In genomic region chr10:67476201-67476600, GRCh38 we compare ENCODE assay signal across 17 cellular contexts.
DNase-seq lines count a peak whose midpoint lies in the region; ATAC-seq, FAIRE-seq and TF ChIP-seq lines count a peak whose summit lies in the region.
"Had no signal": no experiment of that assay in that cellular context is flagged by ENCODE, and none has a peak within 500 bp of the region (broad histone marks: within the 10 kb centered on the region; RNA-seq: fewer than 3 reads in every experiment).

No MANE protein-coding gene starts in this region.

- TF ChIP-seq POLR2A in H1 (IDR thresholded peaks at IDR 0.05; ENCODE audit: control extremely low read depth in 1 of 2, low read depth in 2 of 2, low read length in 2 of 2): no peak

- POLR2A ChIA-PET in H1 (lab: Charles Lee; ENCODE audit: partially characterized antibody): no interaction called here

- no peak for TF ChIP-seq EP300 in H1 (IDR thresholded peaks at IDR 0.05; ENCODE audit: borderline replicate concordance in 1 of 2, low read depth in 2 of 2, low read length in 2 of 2)

- H3K9me2 ChIP-seq in DOHH2 (replicated peaks; ENCODE audit: control insufficient read depth, low read length): no peaks in the 10 kb centered on the region

- peaks cover 3 to 6% of the 10 kb centered on the region in 2 experiments; a peak in 3 of 4 replicates for H3K4me1 Mint-ChIP-seq in H9
- H3K4me1 Mint-ChIP-seq: IgD-negative memory B cell had no signal

- H2BK15ac ChIP-seq in H9 (ENCODE audit: low read depth, low read length) (no peak overlapping the region), H1 (ENCODE audit: low read length) (no peak overlapping the region)

- H3K56ac ChIP-seq in H9 (ENCODE audit: insufficient read length, low read depth, low read length) (no peak overlapping the region), H1 (replicated peaks; ENCODE audit: insufficient read length, low read depth, low read length) (no peak overlapping the region)

- no CpG with 5 or more reads among the region's 4 CpGs for WGBS in H9 (ENCODE audit: extremely low coverage, insufficient read length, low lambda C conversion rate)
- WGBS in H1 (ENCODE audit: extremely low coverage in 1 of 2, insufficient coverage in 1 of 2, insufficient read length in 1 of 2, insufficient replicate concordance in 2 of 2, low coverage in 1 of 2, low lambda C conversion rate in 2 of 2, missing lambda C conversion rate in 1 of 2), 2 experiments: 97% methylated on average over 4 of the region's 4 CpGs; no CpG with 5 or more reads in 1 of the 2 experiments
- 61 to 80% (median 69%) methylated on average over 4 of the region's 4 CpGs for WGBS in small intestine, 3 donors

- H3K79me1 ChIP-seq in H9 (ENCODE audit: insufficient read depth, low read depth, low read length, poor library complexity, severe bottlenecking) (no peaks in the 10 kb centered on the region), H1 (ENCODE audit: low read depth, low read length) (no peaks in the 10 kb centered on the region)

- H3K18ac ChIP-seq in H9 (ENCODE audit: insufficient read length, low read depth, low read length) (no peak overlapping the region), H1 (ENCODE audit: extremely low read depth, low read length) (no peak overlapping the region)

- H4K20me1 ChIP-seq in DOHH2 (ENCODE audit: control insufficient read depth, insufficient read depth, low read depth, low read length) (no peaks in the 10 kb centered on the region), H9 (ENCODE audit: control insufficient read depth, insufficient read depth, insufficient read length) (no peaks in the 10 kb centered on the region), H1 (replicated peaks in 1 of 2; ENCODE audit: control insufficient read depth in 1 of 2, insufficient read depth in 2 of 2, low read length in 2 of 2) (peaks cover 0 to 2% of the 10 kb centered on the region in 2 experiments)

- H3K4me2 ChIP-seq in DOHH2 (ENCODE audit: low read length) (no peak overlapping the region), H9 (ENCODE audit: insufficient read depth, insufficient read length, low read length) (no peak overlapping the region), H1 (ENCODE audit: insufficient read depth in 1 of 2, low read depth in 2 of 2, low read length in 2 of 2) (no peak overlapping the region)
- H3K4me2 ChIP-seq: PC-9 had no signal

- peak; percentile 68 for DNase-seq in H9
- peak in 1 of 2 experiments; percentile 52 for DNase-seq in H1 (ENCODE audit: low read depth in 1 of 2, low spot score in 2 of 2)
- peak; percentile 68 for DNase-seq in small intestine
- DNase-seq in NCI-H2081 treated with DMSO at 0.1 percent for 48 hours (lab: John Stamatoyannopoulos, UW): no peak
- no peak for DNase-seq in NCI-H2107 treated with DMSO at 0.1 percent for 48 hours (lab: John Stamatoyannopoulos, UW; ENCODE audit: unreplicated experiment)
- DNase-seq: DMS 273 treated with DMSO at 0.1 percent for 48 hours; NCI-H1417; NCI-H2029 treated with DMSO at 0.1 percent for 48 hours; NCI-H226; NK-92 treated with Interleukin-12 subunit alpha and Interleukin-12 subunit beta, amount 100 ng/mL, for 24 hours; PC-9; T-cell had no signal

- H3K9ac ChIP-seq in H9 (ENCODE audit: extremely low read depth, insufficient read length, low read length): no peak overlapping the region
- no peak overlapping the region for H3K9ac ChIP-seq in H1 (replicated peaks in 1 of 4; ENCODE audit: extremely low read depth in 1 of 4, low read depth in 3 of 4, low read length in 3 of 4)

- H2BK5ac ChIP-seq in H9 (ENCODE audit: insufficient read length, low read length) (no peak overlapping the region), H1 (ENCODE audit: low read depth, low read length) (no peak overlapping the region)

- H4K91ac ChIP-seq in H9 (ENCODE audit: insufficient read length, low read depth, low read length): no peak overlapping the region
- no peak overlapping the region for H4K91ac ChIP-seq in H1 (replicated peaks; ENCODE audit: insufficient read length, low read length)

- H3K79me2 ChIP-seq in DOHH2 (ENCODE audit: control insufficient read depth, low read length): no peaks in the 10 kb centered on the region
- no peaks in the 10 kb centered on the region for H3K79me2 ChIP-seq in H9 (ENCODE audit: insufficient read depth, low read length)
- no peaks in the 10 kb centered on the region for H3K79me2 ChIP-seq in H1 (ENCODE audit: control insufficient read depth in 1 of 2, insufficient read depth in 2 of 2, low read length in 2 of 2)

- H3T11ph ChIP-seq in H9 (ENCODE audit: low read length): no peak overlapping the region

- H2AK5ac ChIP-seq in H9 (ENCODE audit: insufficient read length, low read length): no peak overlapping the region
- no peak overlapping the region for H2AK5ac ChIP-seq in H1 (ENCODE audit: low read depth, low read length)

- H3K27me3 ChIP-seq in DOHH2 (ENCODE audit: control insufficient read depth, low read length) (no peaks in the 10 kb centered on the region), H9 (ENCODE audit: insufficient read depth, low read length) (no peaks in the 10 kb centered on the region), H1 (replicated peaks in 1 of 4; ENCODE audit: control insufficient read depth in 3 of 4, extremely low read depth in 1 of 4, insufficient read depth in 3 of 4, low read length in 3 of 4) (no peaks in the 10 kb centered on the region), small intestine (ENCODE audit: control insufficient read depth in 2 of 2, insufficient read depth in 2 of 2, low read length in 2 of 2) (no peaks in the 10 kb centered on the region)

- TF ChIP-seq RAD21 in H1 (IDR thresholded peaks at IDR 0.05 in 1 of 2, conservative IDR thresholded peaks at IDR 0.05 in 1 of 2; ENCODE audit: low read depth in 2 of 2, low read length in 2 of 2): peak; percentile 41 to 66; a peak in 3 of 4 replicates

- no peaks in the 10 kb centered on the region for H3K27me3 Mint-ChIP-seq in H9 (ENCODE audit: low read depth)
- H3K27me3 Mint-ChIP-seq: IgD-negative memory B cell had no signal

- H2AFZ ChIP-seq in H9 (ENCODE audit: low read length) (no peak overlapping the region), H1 (ENCODE audit: low read length) (no peak overlapping the region)
- H2AFZ ChIP-seq: PC-9 had no signal

- no peak overlapping the region for H3K4ac ChIP-seq in H9 (ENCODE audit: low read depth, low read length)
- no peak overlapping the region for H3K4ac ChIP-seq in H1 (replicated peaks; ENCODE audit: insufficient read length, low read depth, low read length)

- H3K23ac ChIP-seq in H9 (ENCODE audit: insufficient read length, low read depth, low read length) (no peak overlapping the region), H1 (ENCODE audit: insufficient read length) (no peak overlapping the region)

- H3K27ac Mint-ChIP-seq in H9: no peak overlapping the region; a peak in 1 of 7 replicates
- H3K27ac Mint-ChIP-seq: IgD-negative memory B cell, T-cell had no signal

- H3K27ac ChIP-seq in DOHH2 (ENCODE audit: low read depth, low read length) (no peak overlapping the region), H9 (ENCODE audit: insufficient read length, low read depth, low read length) (no peak overlapping the region), H1 (ENCODE audit: low read depth, low read length) (no peak overlapping the region), small intestine (ENCODE audit: low read depth in 1 of 2, low read length in 1 of 2) (peak overlapping the region in 1 of 2 donors; percentile 11)
- H3K27ac ChIP-seq: PC-9, SK-N-MC had no signal

- H3K4me3 ChIP-seq in DOHH2 (ENCODE audit: low read length): no peak overlapping the region
- H3K4me3 ChIP-seq in H1 (ENCODE audit: extremely low read depth in 1 of 4, insufficient read depth in 2 of 4, low read depth in 3 of 4, low read length in 4 of 4): no peak overlapping the region
- no peak overlapping the region for H3K4me3 ChIP-seq in small intestine (ENCODE audit: low read depth in 1 of 2, low read length in 2 of 2)
- H3K4me3 ChIP-seq: HAP-1, PC-9, SK-N-MC had no signal

- FAIRE-seq in H1 (lab: Jason Lieb, UNC) (no peak), small intestine (lab: Jason Lieb, UNC) (no peak)

- H3K23me2 ChIP-seq in H9 (ENCODE audit: insufficient read length, low read depth, low read length, poor library complexity, severe bottlenecking) (no peaks in the 10 kb centered on the region), H1 (ENCODE audit: low read depth, low read length) (no peaks in the 10 kb centered on the region)

- H3K9me3 ChIP-seq in DOHH2 (ENCODE audit: control insufficient read depth, insufficient read depth, low read length): no peaks in the 10 kb centered on the region
- no peaks in the 10 kb centered on the region for H3K9me3 ChIP-seq in H9 (ENCODE audit: control insufficient read depth, low read depth, low read length)
- H3K9me3 ChIP-seq in H1 (ENCODE audit: insufficient read depth in 2 of 2, low read depth in 1 of 2, low read length in 1 of 2): no peaks in the 10 kb centered on the region
- H3K9me3 ChIP-seq in small intestine (ENCODE audit: control insufficient read depth, low read depth): no peaks in the 10 kb centered on the region
- H3K9me3 ChIP-seq: HAP-1 had no signal

- H3K4me1 ChIP-seq in DOHH2 (ENCODE audit: control insufficient read depth, low read length) (no peaks in the 10 kb centered on the region), H9 (ENCODE audit: insufficient read depth, low read length) (no peaks in the 10 kb centered on the region), H1 (replicated peaks in 1 of 4; ENCODE audit: control insufficient read depth in 3 of 4, insufficient read depth in 4 of 4, low read length in 3 of 4) (no peaks in the 10 kb centered on the region), small intestine (ENCODE audit: control insufficient read depth in 2 of 2, insufficient read depth in 1 of 2, low read depth in 1 of 2, low read length in 1 of 2) (no peaks in the 10 kb centered on the region)
- H3K4me1 ChIP-seq: HAP-1 had no signal

- H3K14ac ChIP-seq in H9 (ENCODE audit: insufficient read depth, low read length) (no peak overlapping the region), H1 (ENCODE audit: insufficient read length) (no peak overlapping the region)

- peak; percentile 32 for TF ChIP-seq CTCF in DOHH2 (IDR thresholded peaks at IDR 0.05; ENCODE audit: low read depth, low read length, poor library complexity, severe bottlenecking)
- peak; percentile 61 for TF ChIP-seq CTCF in H9 (conservative IDR thresholded peaks at IDR 0.05)
- TF ChIP-seq CTCF in H1 (IDR thresholded peaks at IDR 0.05; ENCODE audit: control extremely low read depth in 1 of 3, insufficient read depth in 1 of 3, low read depth in 1 of 3, low read length in 3 of 3): peak; percentile 40 to 64 (median 45); a peak in 3 of 4 replicates

- H2BK20ac ChIP-seq in H9 (ENCODE audit: low read depth, low read length, poor library complexity, severe bottlenecking): no peak overlapping the region
- H2BK20ac ChIP-seq in H1 (ENCODE audit: low read length): no peak overlapping the region

- H3K4me3 Mint-ChIP-seq in H9: no peak overlapping the region
- H3K4me3 Mint-ChIP-seq: IgD-negative memory B cell, T-cell had no signal

- H3K36me3 ChIP-seq in DOHH2 (ENCODE audit: control insufficient read depth, low read length) (no peaks in the 10 kb centered on the region), H1 (ENCODE audit: control insufficient read depth in 2 of 4, insufficient read depth in 4 of 4, low read length in 3 of 4) (no peaks in the 10 kb centered on the region), small intestine (ENCODE audit: control insufficient read depth in 2 of 2, insufficient read depth in 2 of 2, low read length in 2 of 2) (no peaks in the 10 kb centered on the region)
- H3K36me3 ChIP-seq: HAP-1 had no signal

- H3K9me3 Mint-ChIP-seq in H9: peaks cover 23 to 25% of the 10 kb centered on the region in 2 experiments

- CTCF ChIA-PET in H1 (lab: Charles Lee; ENCODE audit: partially characterized antibody): interaction anchor here (1.2 kb wide), 1 partner anchor 12 kb away, joined by 3 read pairs; no protein-coding TSS in a partner anchor

- no peak overlapping the region for H2BK120ac ChIP-seq in H9 (ENCODE audit: low read depth, low read length, poor library complexity, severe bottlenecking)
- H2BK120ac ChIP-seq in H1 (replicated peaks; ENCODE audit: low read depth, low read length): no peak overlapping the region

- peaks cover under 1 to 29% (median 8%) of the 10 kb centered on the region in 3 experiments; a peak in 4 of 7 replicates for H3K36me3 Mint-ChIP-seq in H9 (ENCODE audit: insufficient read depth in 1 of 3, low read depth in 3 of 3)
- H3K36me3 Mint-ChIP-seq: IgD-negative memory B cell, T-cell had no signal

- no peaks in the 10 kb centered on the region for H3F3A ChIP-seq in DOHH2 (ENCODE audit: control insufficient read depth, insufficient read depth)

- H4K5ac ChIP-seq in H9 (ENCODE audit: insufficient read length, low read depth, low read length): no peak overlapping the region
- no peak overlapping the region for H4K5ac ChIP-seq in H1 (ENCODE audit: insufficient read length, low read depth, low read length)

- H2BK12ac ChIP-seq in H9 (ENCODE audit: insufficient read length, low read depth, low read length) (no peak overlapping the region), H1 (ENCODE audit: low read depth, low read length) (no peak overlapping the region)

- no peak overlapping the region for H4K8ac ChIP-seq in H9 (replicated peaks; ENCODE audit: insufficient read length, low read depth, low read length)
- H4K8ac ChIP-seq in H1 (ENCODE audit: extremely low read depth, insufficient read depth, low read length): no peak overlapping the region

- ATAC-seq in GM19324 (IDR thresholded peaks at IDR 0.05; ENCODE audit: low FRiP score, unreplicated experiment): no peak
- ATAC-seq: T-cell had no signal

Comparison
In these comparisons a context has a peak if more than half of its experiments do, and no peak if none do; other contexts are left out.
1. DNase-seq: peak in H9 (single experiment) and small intestine (single experiment); none in NCI-H2081 treated with DMSO at 0.1 percent for 48 hours (single experiment) and NCI-H2107 treated with DMSO at 0.1 percent for 48 hours (single experiment).
2. Peak in every context shown above with its lines, with median percentiles within 50 percentile points of each other: CTCF ChIP-seq.